ENCODE assay signal across 22 cellular contexts in genomic region chr11:126327280-126328000, GRCh38. TPM values are rescaled to one million over a fixed set of nuclear protein-coding genes. Genes with fewer than 3 reads are reported as not detected.
DNase-seq lines count a peak whose midpoint lies in the region; ATAC-seq, FAIRE-seq and TF ChIP-seq lines count a peak whose summit lies in the region.
"Had no signal": no experiment of that assay in that cellular context is flagged by ENCODE, and none has a peak within 500 bp of the region (broad histone marks: within the 10 kb centered on the region; RNA-seq: fewer than 3 reads in every experiment).

No MANE protein-coding gene starts in this region.

- no peak for FAIRE-seq in HepG2 (lab: Jason Lieb, UNC)
- FAIRE-seq: bronchial epithelial cell, keratinocyte had no signal

- peaks cover 4 to 6% of the 10 kb centered on the region in 2 experiments; a peak in 3 of 5 replicates for H3K36me3 ChIP-seq in HepG2 (replicated peaks in 1 of 2; ENCODE audit: control insufficient read depth in 1 of 2, insufficient read depth in 2 of 2, low read length in 2 of 2)
- peaks cover 0 to 48% (median 13%) of the 10 kb centered on the region in 6 donors for H3K36me3 ChIP-seq in spleen
- H3K36me3 ChIP-seq: right atrium auricular region, SJSA1, thyroid gland had no signal

- DNase-seq in Caki2 (ENCODE audit: low read depth) = peak; percentile 89
- DNase-seq in WTC11 (ENCODE audit: low spot score) = no peak
- no peak for DNase-seq in HepG2 (ENCODE audit: low spot score)
- DNase-seq in spleen = peak; percentile 52
- no peak for DNase-seq in MV-4-11 (lab: John Stamatoyannopoulos, UW)
- no peak for DNase-seq in nucleus accumbens (lab: John Stamatoyannopoulos, UW)
- DNase-seq: activated CD4-positive, CD25-positive, alpha-beta regulatory T cell treated with anti-CD3 and anti-CD28 coated beads, Interleukin-2, amount 50 U/mL, for 72 hours; DMS 273 treated with DMSO at 0.1 percent for 48 hours; erythroblast; foreskin melanocyte; hippocampal formation; MG63; NCI-H2227 treated with DMSO at 0.1 percent for 48 hours; stimulated activated CD4-positive, alpha-beta T cell treated with anti-CD3 and anti-CD28 coated beads, Interleukin-15, amount 100 ng/mL, for 24 hours; T1000 had no signal

- peaks cover 15% of the 10 kb centered on the region for H3K4me1 Mint-ChIP-seq in WTC11

- ATAC-seq in WTC11 = no peak
- peak; percentile 36 for ATAC-seq in HepG2
- ATAC-seq in HG02884 (IDR thresholded peaks at IDR 0.05; ENCODE audit: unreplicated experiment) = no peak

- H3K4me2 ChIP-seq in HepG2 (ENCODE audit: low read depth, low read length) = no peak overlapping the region

- H3K27ac ChIP-seq in HepG2 (ENCODE audit: extremely low read length, insufficient read depth, low read length) = no peak overlapping the region
- H3K27ac ChIP-seq in spleen = peak overlapping the region in 1 of 8 donors; percentile 59
- H3K27ac ChIP-seq: right atrium auricular region, SJSA1, thyroid gland had no signal

- no peak for TF ChIP-seq EP300 in HepG2 (IDR thresholded peaks at IDR 0.05; ENCODE audit: low read depth in 2 of 2, low read length in 2 of 2)
- TF ChIP-seq EP300 in HepG2 (CRISPR knock-in tag; IDR thresholded peaks at IDR 0.05; ENCODE audit: borderline replicate concordance) = no peak

- H3K27me3 Mint-ChIP-seq in WTC11 (ENCODE audit: low read depth) = no peaks in the 10 kb centered on the region

- intact Hi-C loops in HepG2 (cut with micrococcal nuclease; ENCODE audit: unreplicated experiment) = no loop called here
- intact Hi-C loops in spleen (cut with DNase I; ENCODE audit: low total_unique reads) = loop anchor here (10.0 kb wide), 1 partner anchor 97 kb away; no protein-coding TSS in a partner anchor

- H3K27me3 ChIP-seq in HepG2 (ENCODE audit: control insufficient read depth in 1 of 2, insufficient read depth in 2 of 2, low read length in 2 of 2) (no peaks in the 10 kb centered on the region), spleen (replicated peaks in 1 of 7) (no peaks in the 10 kb centered on the region)
- H3K27me3 ChIP-seq: MG63, right atrium auricular region, SJSA1, thyroid gland had no signal

- peaks cover 7% of the 10 kb centered on the region; the same call in 1 of the 2 replicates for H3K36me3 Mint-ChIP-seq in WTC11

- no peaks in the 10 kb centered on the region for H3K9me3 ChIP-seq in HepG2 (ENCODE audit: low read length)
- H3K9me3 ChIP-seq in spleen = no peaks in the 10 kb centered on the region
- H3K9me3 ChIP-seq: MG63, right atrium auricular region, SJSA1, thyroid gland had no signal

- H2AFZ ChIP-seq in HepG2 (ENCODE audit: low read length) = no peak overlapping the region

- peak overlapping the region; percentile 54 for H3K27ac Mint-ChIP-seq in WTC11
- H3K27ac Mint-ChIP-seq: activated T-helper 2 cell treated with anti-CD3 and anti-CD28 coated beads, Interferon-gamma antibody, Interleukin-2, Interleukin-4, amounts not matched to agents 10 μg/mL and 5 μg/mL and 100 μg/mL, durations not matched to agents 14 hours and 24 hours and 36 hours had no signal

- no peaks in the 10 kb centered on the region for H4K20me1 ChIP-seq in HepG2 (ENCODE audit: insufficient read depth, low read length)

- H3K4me3 Mint-ChIP-seq in WTC11 = no peak overlapping the region

- CTCF ChIA-PET in WTC11 (lab: Charles Lee) (interaction anchor here (0.9 to 1.4 kb wide), 5 partner anchors 10 to 153 kb away, joined by 3 read pairs; no protein-coding TSS in a partner anchor), HepG2 (lab: Yijun Ruan, JAX; ENCODE audit: low intra/inter-chr PET ratio, low total read pairs) (no interaction called here)

- no TSS peak for BruUV-seq in HepG2 (replicated peaks; lab: Mats Ljungman, UMichigan)

- WGBS in HepG2 (ENCODE audit: low lambda C conversion rate) = 62% methylated on average over 17 of the region's 17 CpGs
- 89 to 92% (median 90%) methylated on average over 17 of the region's 17 CpGs for WGBS in spleen, 5 donors

- POLR2A ChIA-PET in WTC11 (lab: Charles Lee) (no interaction called here), HepG2 (lab: Yijun Ruan, JAX) (interaction anchor here (0.6 kb wide), 1 partner anchor 30 kb away, joined by 3 read pairs; no protein-coding TSS in a partner anchor)

- no peaks in the 10 kb centered on the region for H3K79me2 ChIP-seq in HepG2 (ENCODE audit: insufficient read depth, low read length)

- H3K4me3 ChIP-seq in HepG2 (replicated peaks in 1 of 3; ENCODE audit: insufficient read depth in 1 of 3, low read depth in 2 of 3, low read length in 3 of 3) (no peak overlapping the region), spleen (no peak overlapping the region)
- H3K4me3 ChIP-seq: MG63, right atrium auricular region, SJSA1, thyroid gland had no signal

- peaks cover 11% of the 10 kb centered on the region for H3K4me1 ChIP-seq in HepG2 (ENCODE audit: insufficient read depth, low read length)
- peaks cover 0 to 49% (median 19%) of the 10 kb centered on the region in 6 donors for H3K4me1 ChIP-seq in spleen
- H3K4me1 ChIP-seq: thyroid gland had no signal

- no peak for TF ChIP-seq RAD21 in HepG2 (CRISPR knock-in tag; IDR thresholded peaks at IDR 0.05)

- H3K9me3 Mint-ChIP-seq in WTC11 = no peaks in the 10 kb centered on the region
- H3K9me3 Mint-ChIP-seq: activated T-helper 2 cell treated with anti-CD3 and anti-CD28 coated beads, Interferon-gamma antibody, Interleukin-2, Interleukin-4, amounts not matched to agents 10 μg/mL and 5 μg/mL and 100 μg/mL, durations not matched to agents 14 hours and 24 hours and 36 hours had no signal

- in situ Hi-C loops in Caki2 (cut with HindIII; ENCODE audit: low pct_unique_long_range_greater_than_20kb, low sequenced_read_pairs) (no loop called here), HepG2 (cut with HindIII; ENCODE audit: extremely low pct_ligation_motif_present, low pct_unique_long_range_greater_than_20kb) (no loop called here)

- H3K9ac ChIP-seq in HepG2 (ENCODE audit: insufficient read depth, low read depth, low read length) = no peak overlapping the region

- no peak for TF ChIP-seq CTCF in WTC11 (IDR thresholded peaks at IDR 0.05)
- no peak for TF ChIP-seq CTCF in HepG2 (CRISPR knock-in tag; IDR thresholded peaks at IDR 0.05)
- no peak for TF ChIP-seq CTCF in spleen (IDR thresholded peaks at IDR 0.05 in 8 of 11, conservative IDR thresholded peaks at IDR 0.05 in 3 of 11)

- TF ChIP-seq POLR2A in HepG2 (IDR thresholded peaks at IDR 0.05; ENCODE audit: insufficient read depth in 1 of 2, low read depth in 2 of 2, low read length in 2 of 2) = no peak
- TF ChIP-seq POLR2A in spleen (IDR thresholded peaks at IDR 0.05) = no peak

RNA-seq across cellular contexts. Expression of gene DCPS, which starts 23.6 kb away (rescaled TPM):
- total RNA-seq in Caki2 (2014; rRNA removed; shearing (Covaris generic); ENCODE audit: low replicate concordance) = 12.3 and 17.1 TPM in 2 replicates
- total RNA-seq in WTC11 (2021) (26.2 to 30.9 TPM (median 29.4 TPM) in 3 replicates), HepG2 (2016; rRNA removed; fragmentation: Illumina TruSeq; extraction: Trizol) (21.9 and 24.1 TPM in 2 replicates), spleen (10 to 100 TPM; 17.4 to 30.8 (median 21.1) TPM)
- 4.3 and 4.6 TPM in 2 replicates for total RNA-seq in HepG2 (2016; cell fraction: cytosol; rRNA removed; fragmentation: Illumina TruSeq; extraction: Trizol; ENCODE audit: low read depth)
- total RNA-seq in HepG2 (2016; cell fraction: insoluble cytoplasmic fraction; rRNA removed; fragmentation: Illumina TruSeq; extraction: Trizol) = 20.7 and 23.2 TPM in 2 replicates
- total RNA-seq in HepG2 (2016; cell fraction: membrane; rRNA removed; fragmentation: Illumina TruSeq; extraction: Trizol) = 6.0 and 8.2 TPM in 2 replicates
- 10.8 and 11.7 TPM in 2 replicates for total RNA-seq in HepG2 (2016; cell fraction: nucleus; rRNA removed; fragmentation: Illumina TruSeq; extraction: Trizol)
- polyA plus RNA-seq in HepG2 (2011; rRNA removed) (20.7 and 22.5 TPM in 2 replicates), spleen (10 to 100 TPM; 23.9 to 35.2 (median 30.4) TPM)
- 25.0 and 33.9 TPM in 2 replicates for polyA plus RNA-seq in HepG2 (2011; cell fraction: cytosol; rRNA removed)
- 11.1 and 11.9 TPM in 2 replicates for polyA plus RNA-seq in HepG2 (2011; cell fraction: nucleus; rRNA removed)
- 12.9 and 13.5 TPM in 2 replicates for polyA plus RNA-seq in HepG2 (2012)
- polyA plus RNA-seq in HepG2 (2016; cell fraction: cytosol; fragmentation: Illumina TruSeq; extraction: Trizol; ENCODE audit: low read depth) = 4.1 and 4.3 TPM in 2 replicates
- 29.3 and 35.5 TPM in 2 replicates for polyA plus RNA-seq in HepG2 (2016; cell fraction: insoluble cytoplasmic fraction; fragmentation: Illumina TruSeq; extraction: Trizol; ENCODE audit: low read depth)
- polyA plus RNA-seq in HepG2 (2016; cell fraction: membrane; fragmentation: Illumina TruSeq; extraction: Trizol; ENCODE audit: low read depth) = 5.8 and 6.4 TPM in 2 replicates
- 15.1 and 15.2 TPM in 2 replicates for polyA plus RNA-seq in HepG2 (2016; cell fraction: nucleus; fragmentation: Illumina TruSeq; extraction: Trizol; ENCODE audit: insufficient read depth, low read depth)
- 16.9 and 47.3 TPM in 2 replicates for polyA minus RNA-seq in HepG2 (2011; rRNA and poly(A)+ RNA removed; ENCODE audit: low replicate concordance)
- polyA minus RNA-seq in HepG2 (2011; cell fraction: cytosol; rRNA and poly(A)+ RNA removed) = 5.5 and 10.6 TPM in 2 replicates
- 7.1 and 7.6 TPM in 2 replicates for polyA minus RNA-seq in HepG2 (2011; cell fraction: nucleus; rRNA and poly(A)+ RNA removed)

RNA-seq across cellular contexts. Expression of gene ST3GAL4, which starts 28.0 kb away (rescaled TPM):
- total RNA-seq in Caki2 (2014; rRNA removed; shearing (Covaris generic); ENCODE audit: low replicate concordance) = 44.7 and 54.0 TPM in 2 replicates
- total RNA-seq in WTC11 (2021) (12.8 to 17.3 TPM (median 14.3 TPM) in 3 replicates), HepG2 (2016; rRNA removed; fragmentation: Illumina TruSeq; extraction: Trizol) (7.4 and 13.3 TPM in 2 replicates), spleen (100 to 1,000 TPM in 1 of 7 donors, 10 to 100 TPM in 6; 41.2 to 102 (median 53.0) TPM)
- 26.0 and 28.4 TPM in 2 replicates for total RNA-seq in HepG2 (2016; cell fraction: cytosol; rRNA removed; fragmentation: Illumina TruSeq; extraction: Trizol; ENCODE audit: low read depth)
- 6.5 and 14.0 TPM in 2 replicates for total RNA-seq in HepG2 (2016; cell fraction: insoluble cytoplasmic fraction; rRNA removed; fragmentation: Illumina TruSeq; extraction: Trizol)
- 29.9 and 31.6 TPM in 2 replicates for total RNA-seq in HepG2 (2016; cell fraction: membrane; rRNA removed; fragmentation: Illumina TruSeq; extraction: Trizol)
- 10.2 and 12.2 TPM in 2 replicates for total RNA-seq in HepG2 (2016; cell fraction: nucleus; rRNA removed; fragmentation: Illumina TruSeq; extraction: Trizol)
- polyA plus RNA-seq in HepG2 (2011; rRNA removed) (9.1 and 12.5 TPM in 2 replicates), spleen (10 to 100 TPM; 12.8 to 25.0 (median 22.4) TPM)
- polyA plus RNA-seq in HepG2 (2011; cell fraction: cytosol; rRNA removed) = 8.8 and 9.2 TPM in 2 replicates
- polyA plus RNA-seq in HepG2 (2011; cell fraction: nucleus; rRNA removed) = 15.0 and 15.5 TPM in 2 replicates
- 7.8 and 8.2 TPM in 2 replicates for polyA plus RNA-seq in HepG2 (2012)
- polyA plus RNA-seq in HepG2 (2016; cell fraction: cytosol; fragmentation: Illumina TruSeq; extraction: Trizol; ENCODE audit: low read depth) = 22.6 and 26.2 TPM in 2 replicates
- 7.6 and 9.2 TPM in 2 replicates for polyA plus RNA-seq in HepG2 (2016; cell fraction: insoluble cytoplasmic fraction; fragmentation: Illumina TruSeq; extraction: Trizol; ENCODE audit: low read depth)
- polyA plus RNA-seq in HepG2 (2016; cell fraction: membrane; fragmentation: Illumina TruSeq; extraction: Trizol; ENCODE audit: low read depth) = 26.9 and 30.2 TPM in 2 replicates
- polyA plus RNA-seq in HepG2 (2016; cell fraction: nucleus; fragmentation: Illumina TruSeq; extraction: Trizol; ENCODE audit: insufficient read depth, low read depth) = 24.7 and 27.7 TPM in 2 replicates
- 17.0 and 116 TPM in 2 replicates for polyA minus RNA-seq in HepG2 (2011; rRNA and poly(A)+ RNA removed; ENCODE audit: low replicate concordance)
- 3.8 and 4.3 TPM in 2 replicates for polyA minus RNA-seq in HepG2 (2011; cell fraction: cytosol; rRNA and poly(A)+ RNA removed)
- polyA minus RNA-seq in HepG2 (2011; cell fraction: nucleus; rRNA and poly(A)+ RNA removed) = 5.8 and 7.1 TPM in 2 replicates

RNA-seq across cellular contexts. Expression of gene TIRAP, which starts 44.5 kb away (rescaled TPM):
- 1.4 and 2.0 TPM in 2 replicates for total RNA-seq in Caki2 (2014; rRNA removed; shearing (Covaris generic); ENCODE audit: low replicate concordance)
- total RNA-seq in WTC11 (2021) (5.4 to 5.9 TPM (median 5.6 TPM) in 3 replicates), HepG2 (2016; rRNA removed; fragmentation: Illumina TruSeq; extraction: Trizol) (5.4 and 6.2 TPM in 2 replicates), spleen (10 to 100 TPM; 15.4 to 23.5 (median 18.5) TPM)
- 1.8 and 1.9 TPM in 2 replicates for total RNA-seq in HepG2 (2016; cell fraction: cytosol; rRNA removed; fragmentation: Illumina TruSeq; extraction: Trizol; ENCODE audit: low read depth)
- 5.5 and 5.6 TPM in 2 replicates for total RNA-seq in HepG2 (2016; cell fraction: insoluble cytoplasmic fraction; rRNA removed; fragmentation: Illumina TruSeq; extraction: Trizol)
- 4.3 TPM in 2 replicates for total RNA-seq in HepG2 (2016; cell fraction: membrane; rRNA removed; fragmentation: Illumina TruSeq; extraction: Trizol)
- 4.4 and 5.5 TPM in 2 replicates for total RNA-seq in HepG2 (2016; cell fraction: nucleus; rRNA removed; fragmentation: Illumina TruSeq; extraction: Trizol)
- polyA plus RNA-seq in HepG2 (2011; rRNA removed) (5.7 and 7.0 TPM in 2 replicates), spleen (1 to 10 TPM; 2.6 to 7.3 (median 3.0) TPM)
- 4.5 and 5.2 TPM in 2 replicates for polyA plus RNA-seq in HepG2 (2011; cell fraction: cytosol; rRNA removed)
- 9.1 and 10.8 TPM in 2 replicates for polyA plus RNA-seq in HepG2 (2011; cell fraction: nucleus; rRNA removed)
- 4.6 and 5.5 TPM in 2 replicates for polyA plus RNA-seq in HepG2 (2012)
- polyA plus RNA-seq in HepG2 (2016; cell fraction: cytosol; fragmentation: Illumina TruSeq; extraction: Trizol; ENCODE audit: low read depth) = 1.6 and 1.8 TPM in 2 replicates
- 6.8 and 8.2 TPM in 2 replicates for polyA plus RNA-seq in HepG2 (2016; cell fraction: insoluble cytoplasmic fraction; fragmentation: Illumina TruSeq; extraction: Trizol; ENCODE audit: low read depth)
- 3.3 and 3.8 TPM in 2 replicates for polyA plus RNA-seq in HepG2 (2016; cell fraction: membrane; fragmentation: Illumina TruSeq; extraction: Trizol; ENCODE audit: low read depth)
- polyA plus RNA-seq in HepG2 (2016; cell fraction: nucleus; fragmentation: Illumina TruSeq; extraction: Trizol; ENCODE audit: insufficient read depth, low read depth) = 9.4 and 9.9 TPM in 2 replicates
- 14.2 and 15.0 TPM in 2 replicates for polyA minus RNA-seq in HepG2 (2011; rRNA and poly(A)+ RNA removed; ENCODE audit: low replicate concordance)
- 6.2 and 6.8 TPM in 2 replicates for polyA minus RNA-seq in HepG2 (2011; cell fraction: cytosol; rRNA and poly(A)+ RNA removed)
- polyA minus RNA-seq in HepG2 (2011; cell fraction: nucleus; rRNA and poly(A)+ RNA removed) = 5.8 and 10.1 TPM in 2 replicates

RNA-seq across cellular contexts. Expression of gene FOXRED1, which starts 58.5 kb away (rescaled TPM):
- total RNA-seq in Caki2 (2014; rRNA removed; shearing (Covaris generic); ENCODE audit: low replicate concordance) = 18.8 and 31.8 TPM in 2 replicates
- total RNA-seq in WTC11 (2021) (59.4 to 64.4 TPM (median 61.9 TPM) in 3 replicates), HepG2 (2016; rRNA removed; fragmentation: Illumina TruSeq; extraction: Trizol) (42.9 and 50.2 TPM in 2 replicates), spleen (10 to 100 TPM; 26.1 to 48.1 (median 32.0) TPM)
- total RNA-seq in HepG2 (2016; cell fraction: cytosol; rRNA removed; fragmentation: Illumina TruSeq; extraction: Trizol; ENCODE audit: low read depth) = 13.0 and 13.3 TPM in 2 replicates
- 43.9 and 49.5 TPM in 2 replicates for total RNA-seq in HepG2 (2016; cell fraction: insoluble cytoplasmic fraction; rRNA removed; fragmentation: Illumina TruSeq; extraction: Trizol)
- 16.4 and 18.0 TPM in 2 replicates for total RNA-seq in HepG2 (2016; cell fraction: membrane; rRNA removed; fragmentation: Illumina TruSeq; extraction: Trizol)
- total RNA-seq in HepG2 (2016; cell fraction: nucleus; rRNA removed; fragmentation: Illumina TruSeq; extraction: Trizol) = 32.4 TPM in 2 replicates
- polyA plus RNA-seq in HepG2 (2011; rRNA removed) (24.7 and 29.6 TPM in 2 replicates), spleen (10 to 100 TPM; 20.5 to 31.6 (median 23.3) TPM)
- 24.1 and 38.8 TPM in 2 replicates for polyA plus RNA-seq in HepG2 (2011; cell fraction: cytosol; rRNA removed)
- 39.3 and 48.4 TPM in 2 replicates for polyA plus RNA-seq in HepG2 (2011; cell fraction: nucleus; rRNA removed)
- 15.5 and 27.9 TPM in 2 replicates for polyA plus RNA-seq in HepG2 (2012)
- 6.7 and 7.3 TPM in 2 replicates for polyA plus RNA-seq in HepG2 (2016; cell fraction: cytosol; fragmentation: Illumina TruSeq; extraction: Trizol; ENCODE audit: low read depth)
- polyA plus RNA-seq in HepG2 (2016; cell fraction: insoluble cytoplasmic fraction; fragmentation: Illumina TruSeq; extraction: Trizol; ENCODE audit: low read depth) = 49.1 and 50.0 TPM in 2 replicates
- polyA plus RNA-seq in HepG2 (2016; cell fraction: membrane; fragmentation: Illumina TruSeq; extraction: Trizol; ENCODE audit: low read depth) = 8.9 and 10.8 TPM in 2 replicates
- polyA plus RNA-seq in HepG2 (2016; cell fraction: nucleus; fragmentation: Illumina TruSeq; extraction: Trizol; ENCODE audit: insufficient read depth, low read depth) = 95.9 and 96.9 TPM in 2 replicates
- 40.2 and 50.7 TPM in 2 replicates for polyA minus RNA-seq in HepG2 (2011; rRNA and poly(A)+ RNA removed; ENCODE audit: low replicate concordance)
- 9.2 and 9.8 TPM in 2 replicates for polyA minus RNA-seq in HepG2 (2011; cell fraction: cytosol; rRNA and poly(A)+ RNA removed)
- 22.1 and 23.8 TPM in 2 replicates for polyA minus RNA-seq in HepG2 (2011; cell fraction: nucleus; rRNA and poly(A)+ RNA removed)

RNA-seq across cellular contexts. Expression of gene SRPRA, which starts 58.7 kb away (rescaled TPM):
- 51.0 and 57.5 TPM in 2 replicates for total RNA-seq in Caki2 (2014; rRNA removed; shearing (Covaris generic); ENCODE audit: low replicate concordance)
- 59.7 to 64.7 TPM (median 62.2 TPM) in 3 replicates for total RNA-seq in WTC11 (2021)
- total RNA-seq in HepG2 (2016; rRNA removed; fragmentation: Illumina TruSeq; extraction: Trizol) = 16.4 and 27.7 TPM in 2 replicates
- total RNA-seq in HepG2 (2016; cell fraction: cytosol; rRNA removed; fragmentation: Illumina TruSeq; extraction: Trizol; ENCODE audit: low read depth) = 2.7 and 3.2 TPM in 2 replicates
- 14.6 and 27.3 TPM in 2 replicates for total RNA-seq in HepG2 (2016; cell fraction: insoluble cytoplasmic fraction; rRNA removed; fragmentation: Illumina TruSeq; extraction: Trizol)
- total RNA-seq in HepG2 (2016; cell fraction: membrane; rRNA removed; fragmentation: Illumina TruSeq; extraction: Trizol) = 8.0 and 10.6 TPM in 2 replicates
- 59.3 and 69.9 TPM in 2 replicates for total RNA-seq in HepG2 (2016; cell fraction: nucleus; rRNA removed; fragmentation: Illumina TruSeq; extraction: Trizol)
- 64.6 and 67.6 TPM in 2 replicates for polyA plus RNA-seq in HepG2 (2011; rRNA removed)
- 67.4 and 74.4 TPM in 2 replicates for polyA plus RNA-seq in HepG2 (2011; cell fraction: cytosol; rRNA removed)
- 95.0 and 97.8 TPM in 2 replicates for polyA plus RNA-seq in HepG2 (2011; cell fraction: nucleus; rRNA removed)
- polyA plus RNA-seq in HepG2 (2012) = 66.3 and 75.8 TPM in 2 replicates
- 4.3 and 4.8 TPM in 2 replicates for polyA plus RNA-seq in HepG2 (2016; cell fraction: cytosol; fragmentation: Illumina TruSeq; extraction: Trizol; ENCODE audit: low read depth)
- 27.7 and 34.9 TPM in 2 replicates for polyA plus RNA-seq in HepG2 (2016; cell fraction: insoluble cytoplasmic fraction; fragmentation: Illumina TruSeq; extraction: Trizol; ENCODE audit: low read depth)
- polyA plus RNA-seq in HepG2 (2016; cell fraction: membrane; fragmentation: Illumina TruSeq; extraction: Trizol; ENCODE audit: low read depth) = 9.2 and 12.3 TPM in 2 replicates
- polyA plus RNA-seq in HepG2 (2016; cell fraction: nucleus; fragmentation: Illumina TruSeq; extraction: Trizol; ENCODE audit: insufficient read depth, low read depth) = 133 TPM in 2 replicates
- 87.4 and 136 TPM in 2 replicates for polyA minus RNA-seq in HepG2 (2011; rRNA and poly(A)+ RNA removed; ENCODE audit: low replicate concordance)
- 49.7 and 49.8 TPM in 2 replicates for polyA minus RNA-seq in HepG2 (2011; cell fraction: cytosol; rRNA and poly(A)+ RNA removed)
- polyA minus RNA-seq in HepG2 (2011; cell fraction: nucleus; rRNA and poly(A)+ RNA removed) = 135 and 143 TPM in 2 replicates
- total RNA-seq in spleen = 100 to 1,000 TPM; 103 to 130 (median 117) TPM
- 10 to 100 TPM; 30.9 to 35.3 (median 32.0) TPM for polyA plus RNA-seq in spleen

Comparison
In these comparisons a context has a peak if more than half of its experiments do, and no peak if none do; other contexts are left out.
1. DNase-seq: peak in Caki2 (single experiment) and spleen (single experiment); none in WTC11 (single experiment), HepG2 (single experiment), MV-4-11 (single experiment) and nucleus accumbens (0 of 56).